In genomic region chr7:129678606-129679005, GRCh38 we compare ENCODE assay signal across 19 cellular contexts.
DNase-seq lines count a peak whose midpoint lies in the region; ATAC-seq and TF ChIP-seq lines count a peak whose summit lies in the region.
"Had no signal": no experiment of that assay in that cellular context is flagged by ENCODE, and none has a peak within 500 bp of the region (broad histone marks: within the 10 kb centered on the region; RNA-seq: fewer than 3 reads in every experiment).

No MANE protein-coding gene starts in this region.

- H3K56ac ChIP-seq in IMR-90 (ENCODE audit: extremely low read depth, insufficient read depth, low read length), result no peak overlapping the region

- no peak overlapping the region for H2AK9ac ChIP-seq in IMR-90 (replicated peaks; ENCODE audit: low read depth, low read length, poor library complexity)

- no peak overlapping the region for H3K4me3 Mint-ChIP-seq in activated naive CD4-positive, alpha-beta T cell treated with anti-CD3 and anti-CD28 coated beads for 36 hours
- no peak overlapping the region for H3K4me3 Mint-ChIP-seq in activated naive CD4-positive, alpha-beta T cell treated with anti-CD3 and anti-CD28 coated beads, Interleukin-2, amount 10 ng/mL, durations not matched to agents 7 days and 5 days
- H3K4me3 Mint-ChIP-seq: CD4-positive, CD25-positive, alpha-beta regulatory T cell; CD8-positive, alpha-beta memory T cell; GM23338 had no signal

- no peak for TF ChIP-seq RAD21 in IMR-90 (IDR thresholded peaks at IDR 0.05; ENCODE audit: low read length)

- H3K36me3 ChIP-seq in IMR-90 (ENCODE audit: control insufficient read depth, insufficient read depth, low read length), result peaks cover 6% of the 10 kb centered on the region

- no peaks in the 10 kb centered on the region for H3K4me1 ChIP-seq in IMR-90 (ENCODE audit: control insufficient read depth, insufficient read depth, low read length)
- H3K4me1 ChIP-seq: BE2C had no signal

- H2BK20ac ChIP-seq in IMR-90 (ENCODE audit: low read depth, low read length), result no peak overlapping the region

- no peaks in the 10 kb centered on the region for H3K4me1 Mint-ChIP-seq in activated naive CD4-positive, alpha-beta T cell treated with anti-CD3 and anti-CD28 coated beads for 36 hours (ENCODE audit: low read depth)
- no peaks in the 10 kb centered on the region for H3K4me1 Mint-ChIP-seq in activated naive CD4-positive, alpha-beta T cell treated with anti-CD3 and anti-CD28 coated beads, Interleukin-2, amount 10 ng/mL, durations not matched to agents 7 days and 5 days

- no peak overlapping the region for H3K14ac ChIP-seq in IMR-90 (replicated peaks; ENCODE audit: low read depth, low read length)

- no peak overlapping the region for H3K27ac ChIP-seq in IMR-90 (ENCODE audit: insufficient read depth, low read length)
- H3K27ac ChIP-seq in epithelial cell of prostate, result peak overlapping the region; percentile 10

- ATAC-seq in IMR-90 (ENCODE audit: low read depth), result no peak
- ATAC-seq in GM21447 (IDR thresholded peaks at IDR 0.05; ENCODE audit: unreplicated experiment), result no peak
- ATAC-seq: GM12878, GM23338 had no signal

- intact Hi-C loops in activated naive CD4-positive, alpha-beta T cell treated with anti-CD3 and anti-CD28 coated beads for 36 hours (cut with micrococcal nuclease), result no loop called here
- intact Hi-C loops in IMR-90 (cut with micrococcal nuclease), result no loop called here

- H2BK5ac ChIP-seq in IMR-90 (ENCODE audit: low read depth, low read length, poor library complexity, severe bottlenecking), result no peak overlapping the region

- CTCF ChIA-PET in activated naive CD4-positive, alpha-beta T cell treated with anti-CD3 and anti-CD28 coated beads for 36 hours (lab: Charles Lee), result no interaction called here
- CTCF ChIA-PET in activated naive CD4-positive, alpha-beta T cell treated with anti-CD3 and anti-CD28 coated beads, Interleukin-2, amount 10 ng/mL, durations not matched to agents 7 days and 5 days (lab: Charles Lee), result no interaction called here
- CTCF ChIA-PET in IMR-90 (lab: Yijun Ruan, JAX), result no interaction called here

- H3K4me2 ChIP-seq in IMR-90 (ENCODE audit: low read depth, low read length), result no peak overlapping the region
- H3K4me2 ChIP-seq: GM23338 had no signal

- no TSS peak for BruUV-seq in IMR-90 (replicated peaks; lab: Mats Ljungman, UMichigan)

- no peaks in the 10 kb centered on the region for H4K20me1 ChIP-seq in IMR-90 (ENCODE audit: insufficient read depth, low read length)

- no peak overlapping the region for H2AK5ac ChIP-seq in IMR-90 (ENCODE audit: low read depth, low read length)

- in situ Hi-C loops in IMR-90 (cut with MboI; ENCODE audit: low sequenced_read_pairs), result no loop called here

- H3K9me3 ChIP-seq in IMR-90 (ENCODE audit: control insufficient read depth, insufficient read depth, low read length), result peaks cover 7% of the 10 kb centered on the region
- H3K9me3 ChIP-seq: BE2C had no signal

- no peak overlapping the region for H3K18ac ChIP-seq in IMR-90 (ENCODE audit: low read depth, low read length)

- H3K27me3 ChIP-seq in IMR-90 (ENCODE audit: control insufficient read depth, insufficient read depth, low read length), result no peaks in the 10 kb centered on the region
- H3K27me3 ChIP-seq: BE2C had no signal

- H3K27ac Mint-ChIP-seq in activated naive CD4-positive, alpha-beta T cell treated with anti-CD3 and anti-CD28 coated beads for 36 hours, result peak overlapping the region; percentile 19
- no peak overlapping the region for H3K27ac Mint-ChIP-seq in activated naive CD4-positive, alpha-beta T cell treated with anti-CD3 and anti-CD28 coated beads, Interleukin-2, amount 10 ng/mL, durations not matched to agents 7 days and 5 days
- H3K27ac Mint-ChIP-seq: CD8-positive, alpha-beta memory T cell; GM23338 had no signal

- no peak overlapping the region for H3K4ac ChIP-seq in IMR-90 (ENCODE audit: low read depth, low read length)

- no peak for TF ChIP-seq CTCF in IMR-90 (conservative IDR thresholded peaks at IDR 0.05; ENCODE audit: low read depth, low read length)

- no peak overlapping the region for H2BK15ac ChIP-seq in IMR-90 (ENCODE audit: low read depth, low read length)

- no peaks in the 10 kb centered on the region for H3K9me3 Mint-ChIP-seq in activated naive CD4-positive, alpha-beta T cell treated with anti-CD3 and anti-CD28 coated beads for 36 hours
- no peaks in the 10 kb centered on the region for H3K9me3 Mint-ChIP-seq in activated naive CD4-positive, alpha-beta T cell treated with anti-CD3 and anti-CD28 coated beads, Interleukin-2, amount 10 ng/mL, durations not matched to agents 7 days and 5 days
- H3K9me3 Mint-ChIP-seq: CD8-positive, alpha-beta memory T cell had no signal

- DNase-seq in activated naive CD4-positive, alpha-beta T cell treated with anti-CD3 and anti-CD28 coated beads for 36 hours, result no peak
- DNase-seq in activated naive CD4-positive, alpha-beta T cell treated with anti-CD3 and anti-CD28 coated beads, Interleukin-2, amount 10 ng/mL, durations not matched to agents 7 days and 5 days, result no peak
- DNase-seq in IMR-90, result no peak
- no peak for DNase-seq in epithelial cell of prostate (ENCODE audit: low read depth, low spot score)
- no peak for DNase-seq in SIG-M5 (lab: John Stamatoyannopoulos, UW)
- DNase-seq: ACHN; BE2C; C1 segment of cervical spinal cord; CD4-positive, CD25-positive, alpha-beta regulatory T cell; CD8-positive, alpha-beta memory T cell; COR-L47; DMS 273 treated with DMSO at 0.1 percent for 48 hours; DMS53; DND-41; EL; HCEC 1CT had no signal

- no peak overlapping the region for H3K23ac ChIP-seq in IMR-90 (ENCODE audit: low read depth, low read length)

- no peak overlapping the region for H2AFZ ChIP-seq in IMR-90 (replicated peaks; ENCODE audit: low read length, poor library complexity)
- H2AFZ ChIP-seq: GM23338 had no signal

- H2BK120ac ChIP-seq in IMR-90 (ENCODE audit: low read depth, low read length), result no peak overlapping the region

- no peak overlapping the region for H3K4me3 ChIP-seq in IMR-90 (ENCODE audit: insufficient read depth, low read depth, low read length)
- H3K4me3 ChIP-seq: GM12878, GM23338 had no signal

- no peak overlapping the region for H3K9ac ChIP-seq in IMR-90 (ENCODE audit: low read depth, low read length)

- no peaks in the 10 kb centered on the region for H3K79me1 ChIP-seq in IMR-90 (ENCODE audit: low read depth in 1 of 2, low read length in 2 of 2)

- no peaks in the 10 kb centered on the region for H3K27me3 Mint-ChIP-seq in activated naive CD4-positive, alpha-beta T cell treated with anti-CD3 and anti-CD28 coated beads for 36 hours (ENCODE audit: low read depth)
- H3K27me3 Mint-ChIP-seq in activated naive CD4-positive, alpha-beta T cell treated with anti-CD3 and anti-CD28 coated beads, Interleukin-2, amount 10 ng/mL, durations not matched to agents 7 days and 5 days, result no peaks in the 10 kb centered on the region
- H3K27me3 Mint-ChIP-seq: CD8-positive, alpha-beta memory T cell had no signal

- dilution Hi-C loops in IMR-90 (cut with HindIII; ENCODE audit: low sequenced_read_pairs, unreplicated experiment), result no loop called here

- no peak overlapping the region for H4K91ac ChIP-seq in IMR-90 (ENCODE audit: insufficient read depth, low read depth, low read length)

- peaks cover 23% of the 10 kb centered on the region for H3K36me3 Mint-ChIP-seq in activated naive CD4-positive, alpha-beta T cell treated with anti-CD3 and anti-CD28 coated beads for 36 hours (ENCODE audit: low read depth)
- peaks cover 43% of the 10 kb centered on the region for H3K36me3 Mint-ChIP-seq in activated naive CD4-positive, alpha-beta T cell treated with anti-CD3 and anti-CD28 coated beads, Interleukin-2, amount 10 ng/mL, durations not matched to agents 7 days and 5 days

- POLR2A ChIA-PET in IMR-90 (lab: Charles Lee; ENCODE audit: unreplicated experiment), result no interaction called here

- no peak overlapping the region for H4K8ac ChIP-seq in IMR-90 (ENCODE audit: low read depth in 2 of 2, low read length in 2 of 2)

- H4K5ac ChIP-seq in IMR-90 (ENCODE audit: low read depth, low read length), result no peak overlapping the region

- no peaks in the 10 kb centered on the region for H3K9me1 ChIP-seq in IMR-90 (ENCODE audit: insufficient read depth, low read length)

- TF ChIP-seq POLR2A in IMR-90 (IDR thresholded peaks at IDR 0.05; ENCODE audit: low read depth, low read length), result no peak

TF ChIP-seq in IMR-90, 13 proteins besides CTCF, POLR2A, EP300 and RAD21:
- peak; percentile 70 for TF ChIP-seq CEBPB (IDR thresholded peaks at IDR 0.05; ENCODE audit: low read depth, low read length)
- no peak for TF ChIP-seq RCOR1 (IDR thresholded peaks at IDR 0.05; ENCODE audit: insufficient replicate concordance, low read length)
